In genomic region chr18:70069965-70070364, GRCh38 we compare ENCODE assay signal across 7 cellular contexts.
"Had no signal": no experiment of that assay in that cellular context is flagged by ENCODE, and none has a peak within 500 bp of the region (broad histone marks: within the 10 kb centered on the region; RNA-seq: fewer than 3 reads in every experiment).

No MANE protein-coding gene starts in this region.

- H3K4me3 ChIP-seq: K562 had no signal

- H3K36me3 Mint-ChIP-seq: IgD-negative memory B cell had no signal

- H3K27ac Mint-ChIP-seq: IgD-negative memory B cell had no signal

- H3K4me3 Mint-ChIP-seq: IgD-negative memory B cell had no signal

- ATAC-seq: HepG2, K562 had no signal

- DNase-seq: IMR-90, KBM-7, KG1 had no signal

- H3K4me1 Mint-ChIP-seq: IgD-negative memory B cell had no signal

- H3K27ac ChIP-seq: HL-60 had no signal

- H3K27me3 Mint-ChIP-seq: IgD-negative memory B cell had no signal

- H3K9me3 Mint-ChIP-seq: IgD-negative memory B cell had no signal
